ENCODE assay signal across 12 cellular contexts in genomic region chr5:125719681-125720676, GRCh38.
DNase-seq lines count a peak whose midpoint lies in the region; ATAC-seq and TF ChIP-seq lines count a peak whose summit lies in the region.
"Had no signal": no experiment of that assay in that cellular context is flagged by ENCODE, and none has a peak within 500 bp of the region (broad histone marks: within the 10 kb centered on the region; RNA-seq: fewer than 3 reads in every experiment).

No MANE protein-coding gene starts in this region.

- H3K27ac ChIP-seq in dorsolateral prefrontal cortex: peak overlapping the region in 45 of 59 donors; percentile 12 to 85 (median 52)
- no peak overlapping the region for H3K27ac ChIP-seq in A673 (ENCODE audit: low read depth, low read length, poor library complexity, severe bottlenecking)

- intact Hi-C loops in dorsolateral prefrontal cortex (cut with DNase I) (no loop called here), A673 (cut with micrococcal nuclease; ENCODE audit: unreplicated experiment) (no loop called here)

- H3K4me1 Mint-ChIP-seq in nephron progenitor cell: peaks cover 47% of the 10 kb centered on the region
- H3K4me1 Mint-ChIP-seq: naive B cell had no signal

- H3K27me3 ChIP-seq in dorsolateral prefrontal cortex (no peaks in the 10 kb centered on the region), A673 (replicated peaks; ENCODE audit: insufficient read depth, low read depth, low read length, poor library complexity) (no peaks in the 10 kb centered on the region)

- CTCF ChIA-PET in GM10248 (lab: Yijun Ruan, JAX): interaction anchor here (1.5 to 2.7 kb wide), 2 partner anchors 10 to 20 kb away, joined by 3 to 5 read pairs; no protein-coding TSS in a partner anchor
- CTCF ChIA-PET in A673 (lab: Charles Lee): no interaction called here

- peak in 1 of 56 donors; percentile 13 for TF ChIP-seq CTCF in dorsolateral prefrontal cortex (IDR thresholded peaks at IDR 0.05 in 54 of 56, conservative IDR thresholded peaks at IDR 0.05 in 2 of 56; ENCODE audit: low read depth in 1 of 56, partially characterized antibody in 56 of 56)
- no peak for TF ChIP-seq CTCF in nephron progenitor cell (IDR thresholded peaks at IDR 0.05)
- TF ChIP-seq CTCF in GM10248 (IDR thresholded peaks at IDR 0.05; ENCODE audit: control extremely low read depth, extremely low read depth, low read depth, missing control alignments): no peak
- no peak for TF ChIP-seq CTCF in A673 (conservative IDR thresholded peaks at IDR 0.05; ENCODE audit: low read depth, low read length)

- no peaks in the 10 kb centered on the region for H3K9me3 ChIP-seq in A673 (ENCODE audit: low read depth, low read length, poor library complexity, severe bottlenecking)

- no peaks in the 10 kb centered on the region for H3K4me1 ChIP-seq in A673 (ENCODE audit: insufficient read depth, low read length, poor library complexity, severe bottlenecking)

- no peaks in the 10 kb centered on the region for H3K36me3 ChIP-seq in A673 (ENCODE audit: insufficient read depth, low read length, poor library complexity, severe bottlenecking)

- no TSS peak for BruUV-seq in A673 (replicated peaks; lab: Mats Ljungman, UMichigan)

- DNase-seq in DMS153 treated with DMSO at 0.1 percent for 48 hours (lab: John Stamatoyannopoulos, UW; ENCODE audit: unreplicated experiment): peak; percentile 43
- DNase-seq in NCI-H2107 treated with DMSO at 0.1 percent for 48 hours (lab: John Stamatoyannopoulos, UW; ENCODE audit: unreplicated experiment): peak; percentile 97
- peak in 1 of 10 donors; percentile 28 for DNase-seq in dorsolateral prefrontal cortex
- no peak for DNase-seq in nephron progenitor cell
- DNase-seq in GM10248 (ENCODE audit: extremely low spot score): no peak
- DNase-seq in A673 (ENCODE audit: low spot score): no peak
- DNase-seq: effector memory CD8-positive, alpha-beta T cell; naive B cell; PC-3; stimulated activated CD8-positive, alpha-beta memory T cell treated with anti-CD3 and anti-CD28 coated beads, Interleukin-4, amount 100 ng/mL, for 48 hours had no signal

- no peaks in the 10 kb centered on the region for H3K36me3 Mint-ChIP-seq in nephron progenitor cell (ENCODE audit: low read depth)
- H3K36me3 Mint-ChIP-seq: naive B cell had no signal

- H3K4me3 ChIP-seq in dorsolateral prefrontal cortex: peak overlapping the region in 4 of 59 donors; percentile 3 to 25 (median 12)
- no peak overlapping the region for H3K4me3 ChIP-seq in A673 (ENCODE audit: low read depth, low read length, poor library complexity, severe bottlenecking)

- no peaks in the 10 kb centered on the region for H3K27me3 Mint-ChIP-seq in nephron progenitor cell (ENCODE audit: low read depth, poor library complexity)
- H3K27me3 Mint-ChIP-seq: effector memory CD8-positive, alpha-beta T cell had no signal

- no peaks in the 10 kb centered on the region for H3K9me3 Mint-ChIP-seq in nephron progenitor cell
- H3K9me3 Mint-ChIP-seq: naive B cell had no signal

- H3K27ac Mint-ChIP-seq in nephron progenitor cell: peak overlapping the region; percentile 91
- H3K27ac Mint-ChIP-seq: effector memory CD8-positive, alpha-beta T cell; naive B cell had no signal

- no peak overlapping the region for H3K4me3 Mint-ChIP-seq in nephron progenitor cell
- H3K4me3 Mint-ChIP-seq: effector memory CD8-positive, alpha-beta T cell; naive B cell had no signal

- POLR2A ChIA-PET in GM10248 (lab: Yijun Ruan, JAX) (no interaction called here), A673 (lab: Charles Lee; ENCODE audit: low non-redundant PET) (no interaction called here)

- ATAC-seq in HG03135 (IDR thresholded peaks at IDR 0.05; ENCODE audit: unreplicated experiment): no peak
- ATAC-seq in HG03520 (IDR thresholded peaks at IDR 0.05; ENCODE audit: unreplicated experiment): no peak
- ATAC-seq: effector memory CD8-positive, alpha-beta T cell; PC-3 had no signal

Comparison
In these comparisons a context has a peak if more than half of its experiments do, and no peak if none do; other contexts are left out.
1. DNase-seq: peak in DMS153 treated with DMSO at 0.1 percent for 48 hours (single experiment) and NCI-H2107 treated with DMSO at 0.1 percent for 48 hours (single experiment); none in nephron progenitor cell (single experiment), GM10248 (single experiment) and A673 (single experiment).